Comparison of ENCODE assay signal across 10 cellular contexts in genomic region chr14:61811882-61812346, GRCh38. TPM values are rescaled to one million over a fixed set of nuclear protein-coding genes. Genes with fewer than 3 reads are reported as not detected.
DNase-seq lines count a peak whose midpoint lies in the region; TF ChIP-seq lines count a peak whose summit lies in the region.
"Had no signal": no experiment of that assay in that cellular context is flagged by ENCODE, and none has a peak within 500 bp of the region (broad histone marks: within the 10 kb centered on the region; RNA-seq: fewer than 3 reads in every experiment).

No MANE protein-coding gene starts in this region.

- peaks cover 33% of the 10 kb centered on the region for H3K27me3 Mint-ChIP-seq in activated naive CD4-positive, alpha-beta T cell treated with anti-CD3 and anti-CD28 coated beads, Interleukin-2, amount 50 U/mL, for 24 hours
- H3K27me3 Mint-ChIP-seq in activated naive CD8-positive, alpha-beta T cell treated with anti-CD3 and anti-CD28 coated beads for 36 hours: peaks cover 69% of the 10 kb centered on the region

- peak overlapping the region; percentile 86 for H3K4me3 Mint-ChIP-seq in activated naive CD4-positive, alpha-beta T cell treated with anti-CD3 and anti-CD28 coated beads, Interleukin-2, amount 50 U/mL, for 24 hours
- H3K4me3 Mint-ChIP-seq in activated naive CD8-positive, alpha-beta T cell treated with anti-CD3 and anti-CD28 coated beads for 36 hours: peak overlapping the region; percentile 74

- intact Hi-C loops in lower leg skin (cut with DNase I; ENCODE audit: low total_unique reads) (loop anchor here (2.0 kb wide), 1 partner anchor 31 kb away; no protein-coding TSS in a partner anchor), uterus (cut with DNase I; ENCODE audit: low total_unique reads) (no loop called here)

- TF ChIP-seq EP300 in suprapubic skin (IDR thresholded peaks at IDR 0.05): no peak

- TF ChIP-seq CTCF in suprapubic skin (IDR thresholded peaks at IDR 0.05) (no peak), lower leg skin (IDR thresholded peaks at IDR 0.05) (no peak), uterus (IDR thresholded peaks at IDR 0.05) (no peak)

- H3K4me3 ChIP-seq in suprapubic skin (peak overlapping the region; percentile 44), lower leg skin (ENCODE audit: low read depth, poor library complexity, severe bottlenecking) (no peak overlapping the region), uterus (no peak overlapping the region)

- H3K27ac ChIP-seq in suprapubic skin (no peak overlapping the region), uterus (no peak overlapping the region)

- in situ Hi-C loops in G401 (cut with HindIII; ENCODE audit: low sequenced_read_pairs): no loop called here

- WGBS in suprapubic skin: 73% methylated on average over 15 of the region's 15 CpGs
- 71 to 72% methylated on average over 15 of the region's 15 CpGs for WGBS in lower leg skin, 2 donors

- DNase-seq in activated naive CD4-positive, alpha-beta T cell (lab: John Stamatoyannopoulos, UW): no peak
- DNase-seq in activated naive CD8-positive, alpha-beta T cell treated with anti-CD3 and anti-CD28 coated beads for 36 hours: no peak
- DNase-seq in iPS-NIHi7 (ENCODE audit: extremely low spot score): peak; percentile 49
- no peak for DNase-seq in suprapubic skin (ENCODE audit: low spot score in 2 of 2)
- no peak for DNase-seq in lower leg skin (ENCODE audit: low spot score in 2 of 2)
- DNase-seq in G401 (ENCODE audit: low spot score): no peak
- no peak for DNase-seq in uterus
- DNase-seq: cortex of kidney, NCI-H1694 treated with DMSO at 0.1 percent for 48 hours had no signal

- H3K36me3 ChIP-seq in suprapubic skin: no peaks in the 10 kb centered on the region
- no peaks in the 10 kb centered on the region for H3K36me3 ChIP-seq in uterus

- peaks cover 32% of the 10 kb centered on the region for H3K27me3 ChIP-seq in suprapubic skin
- H3K27me3 ChIP-seq in uterus: peaks cover 0 to 6% of the 10 kb centered on the region in 2 donors

- H3K27ac Mint-ChIP-seq in activated naive CD4-positive, alpha-beta T cell treated with anti-CD3 and anti-CD28 coated beads, Interleukin-2, amount 50 U/mL, for 24 hours: no peak overlapping the region
- H3K27ac Mint-ChIP-seq in activated naive CD8-positive, alpha-beta T cell treated with anti-CD3 and anti-CD28 coated beads for 36 hours: no peak overlapping the region

- H3K9me3 ChIP-seq in suprapubic skin (no peaks in the 10 kb centered on the region), uterus (no peaks in the 10 kb centered on the region)

- peaks cover 9% of the 10 kb centered on the region for H3K4me1 ChIP-seq in suprapubic skin
- peaks cover 0 to 4% of the 10 kb centered on the region in 2 donors for H3K4me1 ChIP-seq in uterus

- peaks cover 11% of the 10 kb centered on the region for H3K4me1 Mint-ChIP-seq in activated naive CD4-positive, alpha-beta T cell treated with anti-CD3 and anti-CD28 coated beads, Interleukin-2, amount 50 U/mL, for 24 hours
- peaks cover 5% of the 10 kb centered on the region for H3K4me1 Mint-ChIP-seq in activated naive CD8-positive, alpha-beta T cell treated with anti-CD3 and anti-CD28 coated beads for 36 hours

- TF ChIP-seq POLR2A in suprapubic skin (IDR thresholded peaks at IDR 0.05) (no peak), lower leg skin (IDR thresholded peaks at IDR 0.05) (no peak), uterus (IDR thresholded peaks at IDR 0.05) (no peak)

- no peaks in the 10 kb centered on the region for H3K36me3 Mint-ChIP-seq in activated naive CD4-positive, alpha-beta T cell treated with anti-CD3 and anti-CD28 coated beads, Interleukin-2, amount 50 U/mL, for 24 hours
- no peaks in the 10 kb centered on the region for H3K36me3 Mint-ChIP-seq in activated naive CD8-positive, alpha-beta T cell treated with anti-CD3 and anti-CD28 coated beads for 36 hours

- no peaks in the 10 kb centered on the region for H3K9me3 Mint-ChIP-seq in activated naive CD4-positive, alpha-beta T cell treated with anti-CD3 and anti-CD28 coated beads, Interleukin-2, amount 50 U/mL, for 24 hours
- H3K9me3 Mint-ChIP-seq in activated naive CD8-positive, alpha-beta T cell treated with anti-CD3 and anti-CD28 coated beads for 36 hours: no peaks in the 10 kb centered on the region

RNA-seq across cellular contexts. Expression of gene SYT16, which starts 0.6 kb away (rescaled TPM):
- under 1 TPM in 1 of 2 experiments, not detected in 1; 0.14 TPM for total RNA-seq in activated naive CD8-positive, alpha-beta T cell treated with anti-CD3 and anti-CD28 coated beads for 36 hours
- under 1 TPM in 1 of 4 donors, not detected in 3; 0.32 TPM for total RNA-seq in suprapubic skin
- total RNA-seq in lower leg skin: under 1 TPM in 2 of 4 donors, not detected in 2; under 0.01 to 0.03 TPM
- total RNA-seq in G401 (2014; rRNA removed; shearing (Covaris generic)): not detected in 2 replicates
- total RNA-seq in uterus: 1 to 10 TPM in 2 of 4 donors, under 1 TPM in 1, not detected in 1; 0.59 to 5.8 (median 1.6) TPM

RNA-seq across cellular contexts. Expression of gene SNAPC1, which starts 49.7 kb away (rescaled TPM):
- total RNA-seq in activated naive CD8-positive, alpha-beta T cell treated with anti-CD3 and anti-CD28 coated beads for 36 hours: 10 to 100 TPM in 1 of 2 experiments, 1 to 10 TPM in 1; 9.2 to 10.2 TPM
- total RNA-seq in suprapubic skin (1 to 10 TPM; 5.2 to 9.3 (median 6.5) TPM), lower leg skin (1 to 10 TPM; 7.1 to 8.7 (median 8.0) TPM), uterus (10 to 100 TPM in 2 of 4 donors, 1 to 10 TPM in 2; 7.0 to 16.4 (median 11.6) TPM)
- total RNA-seq in G401 (2014; rRNA removed; shearing (Covaris generic)): 11.8 and 13.1 TPM in 2 replicates
